10 cellular contexts compared by ENCODE assay signal in genomic region chr3:43773273-43774104, GRCh38.
DNase-seq lines count a peak whose midpoint lies in the region; ATAC-seq and TF ChIP-seq lines count a peak whose summit lies in the region.
"Had no signal": no experiment of that assay in that cellular context is flagged by ENCODE, and none has a peak within 500 bp of the region (broad histone marks: within the 10 kb centered on the region; RNA-seq: fewer than 3 reads in every experiment).

No MANE protein-coding gene starts in this region.

- no peak overlapping the region for H3K14ac ChIP-seq in neuronal stem cell (ENCODE audit: low read length)

- no peak overlapping the region for H4K91ac ChIP-seq in neuronal stem cell (ENCODE audit: low read depth, low read length, poor library complexity)

- H2AFZ ChIP-seq in neuronal stem cell (ENCODE audit: low read length) = peak overlapping the region; percentile 46

- no peak overlapping the region for H2BK120ac ChIP-seq in neuronal stem cell (ENCODE audit: low read depth, low read length)

- no peak overlapping the region for H3K4me3 Mint-ChIP-seq in endodermal cell
- H3K4me3 Mint-ChIP-seq: activated naive CD8-positive, alpha-beta T cell treated with anti-CD3 and anti-CD28 coated beads, Interleukin-2, amount 10 ng/mL, durations not matched to agents 7 days and 5 days had no signal

- H3K9me3 ChIP-seq in endodermal cell (ENCODE audit: control insufficient read depth, low read length) (no peaks in the 10 kb centered on the region), neuronal stem cell (replicated peaks in 1 of 2; ENCODE audit: control insufficient read depth in 2 of 2, insufficient read depth in 1 of 2, low read depth in 1 of 2, low read length in 2 of 2) (peaks cover 0 to 2% of the 10 kb centered on the region in 2 donors)

- H2BK15ac ChIP-seq in neuronal stem cell (ENCODE audit: low read length) = no peak overlapping the region

- H3K4me2 ChIP-seq in neuronal stem cell (ENCODE audit: insufficient read depth, low read length, poor library complexity, severe bottlenecking) = no peak overlapping the region

- H3K36me3 ChIP-seq in endodermal cell (ENCODE audit: control insufficient read depth, insufficient read depth, low read length) (no peaks in the 10 kb centered on the region), neuronal stem cell (replicated peaks in 1 of 2; ENCODE audit: control insufficient read depth in 2 of 2, insufficient read depth in 2 of 2, low read length in 2 of 2) (no peaks in the 10 kb centered on the region)

- TF ChIP-seq CTCF in endodermal cell (conservative IDR thresholded peaks at IDR 0.05) = no peak

- no peak overlapping the region for H4K8ac ChIP-seq in neuronal stem cell (ENCODE audit: low read depth, low read length)

- no peak overlapping the region for H2BK12ac ChIP-seq in neuronal stem cell (ENCODE audit: low read length)

- H2BK5ac ChIP-seq in neuronal stem cell (ENCODE audit: low read length) = no peak overlapping the region

- peaks cover 29% of the 10 kb centered on the region for H3K4me1 Mint-ChIP-seq in endodermal cell

- peak overlapping the region; percentile 6 for H3K27ac ChIP-seq in endodermal cell (ENCODE audit: low read depth, low read length)
- H3K27ac ChIP-seq in neuronal stem cell (replicated peaks; ENCODE audit: low read length) = no peak overlapping the region

- no peak overlapping the region for H2AK5ac ChIP-seq in neuronal stem cell (ENCODE audit: low read depth, low read length)

- H3K9ac ChIP-seq in endodermal cell (ENCODE audit: extremely low read depth, low read length, poor library complexity, severe bottlenecking) = no peak overlapping the region
- peak overlapping the region; percentile 7 for H3K9ac ChIP-seq in neuronal stem cell (ENCODE audit: low read depth, low read length, poor library complexity)

- peak overlapping the region; percentile 4 for H3K23ac ChIP-seq in neuronal stem cell (ENCODE audit: low read depth, low read length, poor library complexity)

- H3K27me3 Mint-ChIP-seq in endodermal cell (ENCODE audit: insufficient read depth) = peaks cover 20% of the 10 kb centered on the region

- H3K4me1 ChIP-seq in endodermal cell (ENCODE audit: control insufficient read depth, insufficient read depth, low read length) (peaks cover 10% of the 10 kb centered on the region), neuronal stem cell (ENCODE audit: control insufficient read depth in 2 of 2, insufficient read depth in 1 of 2, low read depth in 1 of 2, low read length in 2 of 2) (peaks cover 2 to 12% of the 10 kb centered on the region in 2 donors)

- no peak overlapping the region for H3K4ac ChIP-seq in neuronal stem cell (ENCODE audit: low read length)

- H3K27me3 ChIP-seq in endodermal cell (ENCODE audit: control insufficient read depth, insufficient read depth, low read length, poor library complexity, severe bottlenecking) (no peaks in the 10 kb centered on the region), neuronal stem cell (ENCODE audit: control insufficient read depth in 3 of 3, insufficient read depth in 3 of 3, low read depth in 1 of 3, low read length in 3 of 3) (peaks cover 0 to 11% (median 0%) of the 10 kb centered on the region in 3 experiments)

- DNase-seq in EH (ENCODE audit: low read depth) = peak; percentile 47
- DNase-seq in OCI-M1 (lab: John Stamatoyannopoulos, UW) = peak; percentile 85
- DNase-seq in endodermal cell = peak; percentile 83
- DNase-seq in neuronal stem cell (ENCODE audit: low spot score) = no peak
- DNase-seq in left colon = no peak
- DNase-seq in NCI-H187 (lab: John Stamatoyannopoulos, UW) = no peak
- DNase-seq: activated naive CD8-positive, alpha-beta T cell treated with anti-CD3 and anti-CD28 coated beads, Interleukin-2, amount 10 ng/mL, durations not matched to agents 7 days and 5 days had no signal

- no peaks in the 10 kb centered on the region for H3K9me3 Mint-ChIP-seq in endodermal cell

- peak overlapping the region; percentile 49 for H3K18ac ChIP-seq in neuronal stem cell (ENCODE audit: low read length)

- no peak overlapping the region for H3K4me3 ChIP-seq in endodermal cell (ENCODE audit: low read length)
- no peak overlapping the region for H3K4me3 ChIP-seq in neuronal stem cell (ENCODE audit: low read length in 2 of 2)
- H3K4me3 ChIP-seq: skin epidermis had no signal

- no peaks in the 10 kb centered on the region for H3K79me1 ChIP-seq in neuronal stem cell (ENCODE audit: low read depth, low read length)

- H3K36me3 Mint-ChIP-seq in endodermal cell (ENCODE audit: low read depth) = no peaks in the 10 kb centered on the region
- H3K36me3 Mint-ChIP-seq: activated naive CD8-positive, alpha-beta T cell treated with anti-CD3 and anti-CD28 coated beads, Interleukin-2, amount 10 ng/mL, durations not matched to agents 7 days and 5 days had no signal

- ATAC-seq in left colon (no peak), GM21360 (IDR thresholded peaks at IDR 0.05; ENCODE audit: unreplicated experiment) (no peak), GM21526 (IDR thresholded peaks at IDR 0.05; ENCODE audit: low FRiP score, unreplicated experiment) (no peak)

- 80 to 100% methylated on average over 1 to 10 of the region's 10 CpGs for WGBS in endodermal cell (ENCODE audit: insufficient coverage in 1 of 2, insufficient read length in 1 of 2), 2 experiments
- WGBS in neuronal stem cell (ENCODE audit: extremely low coverage in 2 of 2, insufficient read length in 2 of 2, insufficient replicate concordance in 1 of 2), 2 donors = no CpG with 5 or more reads among the region's 10 CpGs

- peak overlapping the region; percentile 86 for H3K27ac Mint-ChIP-seq in endodermal cell
- H3K27ac Mint-ChIP-seq: activated naive CD8-positive, alpha-beta T cell treated with anti-CD3 and anti-CD28 coated beads, Interleukin-2, amount 10 ng/mL, durations not matched to agents 7 days and 5 days had no signal

- intact Hi-C loops in left colon (cut with DNase I, micrococcal nuclease) = no loop called here

Comparison
In these comparisons a context has a peak if more than half of its experiments do, and no peak if none do; other contexts are left out.
1. DNase-seq: peak in EH (single experiment), OCI-M1 (single experiment) and endodermal cell (single experiment); none in neuronal stem cell (single experiment), left colon (0 of 2) and NCI-H187 (0 of 2).